In genomic region chr12:98644433-98644711, GRCh38 we compare ENCODE assay signal across 1 cellular context.
TF ChIP-seq lines count a peak whose summit lies in the region.

No MANE protein-coding gene starts in this region.

TF ChIP-seq in HEK293, 187 proteins besides CTCF, POLR2A, EP300 and RAD21 (continued from another document):
- TF ChIP-seq ZNF707 (tag by site-specific recombination; IDR thresholded peaks at IDR 0.05) (no peak), ZNF302 (tag by site-specific recombination; IDR thresholded peaks at IDR 0.05; ENCODE audit: low read depth) (no peak), ZEB2 (tag by site-specific recombination; IDR thresholded peaks at IDR 0.05) (peak; percentile 55; the same call in 1 of the 2 replicates), ZNF600 (tag by site-specific recombination; IDR thresholded peaks at IDR 0.05) (peak; percentile 23; the same call in 1 of the 2 replicates), ZFP69B (tag by site-specific recombination; IDR thresholded peaks at IDR 0.05) (peak; percentile 80), ZXDB (tag by site-specific recombination; IDR thresholded peaks at IDR 0.05) (peak; percentile 69), ZSCAN5A (tag by site-specific recombination; IDR thresholded peaks at IDR 0.05) (peak; percentile 82; the same call in 1 of the 2 replicates), ZBTB20 (tag by site-specific recombination; IDR thresholded peaks at IDR 0.05) (peak; percentile 70; the same call in 1 of the 2 replicates), ZNF692 (tag by site-specific recombination; IDR thresholded peaks at IDR 0.05) (peak; percentile 86), ZBTB10 (tag by site-specific recombination; IDR thresholded peaks at IDR 0.05) (peak; percentile 63), KLF7 (tag by site-specific recombination; IDR thresholded peaks at IDR 0.05; ENCODE audit: borderline replicate concordance) (peak; percentile 55; the same call in 1 of the 2 replicates), ZNF555 (tag by site-specific recombination; conservative IDR thresholded peaks at IDR 0.05) (no peak), ZNF2 (tag by site-specific recombination; IDR thresholded peaks at IDR 0.05) (no peak; the same call in 1 of the 2 replicates), PRDM4 (tag by site-specific recombination; IDR thresholded peaks at IDR 0.05) (0 out of 2 replicates have a peak, but pooled peaks have one; percentile 7)
TF ChIP-seq in HEK293: peak in this region for 31.
